Comparison of ENCODE assay signal across 1 cellular context in genomic region chr4:41632481-41633073, GRCh38.
TF ChIP-seq lines count a peak whose summit lies in the region.

No MANE protein-coding gene starts in this region.

TF ChIP-seq in GM23338, 12 proteins besides CTCF, POLR2A, EP300 and RAD21 (continued from another document):
- no peak for TF ChIP-seq ZNF462 (CRISPR knock-in tag; IDR thresholded peaks at IDR 0.05)
- no peak for TF ChIP-seq ZNF114 (CRISPR knock-in tag; IDR thresholded peaks at IDR 0.05)
- TF ChIP-seq ZNF331 (CRISPR knock-in tag; IDR thresholded peaks at IDR 0.05; ENCODE audit: low read depth): no peak
